11 cellular contexts compared by ENCODE assay signal in the genomic region with DNA sequence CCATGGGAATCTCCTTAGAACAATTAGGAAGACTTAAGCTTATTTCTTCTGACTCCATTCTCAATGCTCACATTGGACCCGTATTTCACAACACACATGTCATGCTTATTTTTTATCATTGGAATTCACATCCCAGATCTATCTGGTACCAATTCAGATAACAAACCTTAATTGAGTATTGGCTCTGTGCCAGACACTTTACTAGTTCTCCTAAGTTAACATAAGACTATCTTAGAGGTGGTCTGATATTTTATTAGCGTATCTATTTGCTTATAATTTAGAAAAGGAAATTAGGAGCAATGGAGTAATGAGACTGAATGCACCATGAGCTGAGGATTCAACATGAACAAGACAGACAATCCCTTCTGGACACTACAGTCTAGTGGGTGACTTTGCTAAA.
"Had no signal": no experiment of that assay in that cellular context is flagged by ENCODE, and none has a peak within 500 bp of the region (broad histone marks: within the 10 kb centered on the region; RNA-seq: fewer than 3 reads in every experiment).

No MANE protein-coding gene starts in this region.

- H3K4me1 ChIP-seq: HAP-1 had no signal

- H3K4me3 Mint-ChIP-seq: GM23338, H9, HFFc6 had no signal

- H3K9me3 ChIP-seq: HAP-1 had no signal

- ATAC-seq: HCT116 had no signal

- H3K4me3 ChIP-seq: GM23248, GM23338, HAP-1 had no signal

- H3K27ac ChIP-seq: GM23248 had no signal

- H3K9ac ChIP-seq: GM23248 had no signal

- H3K9me3 Mint-ChIP-seq: GM23338, H9, HFFc6 had no signal

- DNase-seq: GM23248, GOT3, H7, H9, HCEC 1CT, HFFc6 had no signal

- H2AFZ ChIP-seq: GM23248, GM23338 had no signal

- H3K4me2 ChIP-seq: GM23338 had no signal

- H3K27ac Mint-ChIP-seq: HFFc6 had no signal

- H3K36me3 ChIP-seq: HAP-1 had no signal

- FAIRE-seq: H1, H54 had no signal
